In genomic region chr18:45251236-45251635, GRCh38 we compare ENCODE assay signal across 26 cellular contexts.
"Had no signal": no experiment of that assay in that cellular context is flagged by ENCODE, and none has a peak within 500 bp of the region (broad histone marks: within the 10 kb centered on the region; RNA-seq: fewer than 3 reads in every experiment).

No MANE protein-coding gene starts in this region.

- H3K27me3 ChIP-seq: body of pancreas had no signal

- ATAC-seq: activated CD4-positive, alpha-beta T cell treated with anti-CD3 and anti-CD28 coated beads for 36 hours; activated T-helper 17 cell treated with anti-CD3 and anti-CD28 coated beads, Interleukin-2, amount 50 U/mL, for 72 hours; body of pancreas; PC-3; T-cell had no signal

- H3K4me3 ChIP-seq: body of pancreas, SK-N-MC had no signal

- H3K36me3 Mint-ChIP-seq: activated naive CD8-positive, alpha-beta T cell; IgD-negative memory B cell; T-cell had no signal

- DNase-seq: activated CD4-positive, alpha-beta memory T cell treated with anti-CD3 and anti-CD28 coated beads, Interleukin-2, amount 10 ng/mL, durations not matched to agents 7 days and 5 days; activated CD4-positive, alpha-beta T cell treated with anti-CD3 and anti-CD28 coated beads for 36 hours; activated CD4-positive, alpha-beta T cell treated with anti-CD3 and anti-CD28 coated beads, Interleukin-2, amount 50 U/mL, for 1 hour; activated gamma-delta T cell; activated naive CD4-positive, alpha-beta T cell treated with anti-CD3 and anti-CD28 coated beads for 36 hours; activated T-cell treated with anti-CD3 and anti-CD28 coated beads for 4 hours; activated T-cell treated with anti-CD3 and anti-CD28 coated beads, Interleukin-2, amount 50 U/mL, for 48 hours; body of pancreas; central memory CD4-positive, alpha-beta T cell; KG1; NCI-H1092; NCI-H1417; NCI-H1694; NCI-H2029; NCI-H2107; NCI-H510A treated with DMSO at 0.1 percent for 48 hours; NCI-H69; PC-3; SHP77 treated with DMSO at 0.1 percent for 48 hours; T-cell; T-helper 2 cell; WERI-Rb-1 had no signal

- H3K4me1 Mint-ChIP-seq: activated CD4-positive, alpha-beta memory T cell treated with anti-CD3 and anti-CD28 coated beads, Interleukin-2, amount 10 ng/mL, durations not matched to agents 7 days and 5 days; activated CD4-positive, alpha-beta T cell treated with anti-CD3 and anti-CD28 coated beads for 36 hours; activated T-helper 17 cell treated with anti-CD3 and anti-CD28 coated beads, Interleukin-2, amount 50 U/mL, for 72 hours; T-cell had no signal

- H3K36me3 ChIP-seq: WERI-Rb-1 had no signal

- H3K27ac Mint-ChIP-seq: activated CD4-positive, alpha-beta memory T cell treated with anti-CD3 and anti-CD28 coated beads, Interleukin-2, amount 10 ng/mL, durations not matched to agents 7 days and 5 days; activated CD4-positive, alpha-beta T cell treated with anti-CD3 and anti-CD28 coated beads for 36 hours; activated naive CD4-positive, alpha-beta T cell treated with anti-CD3 and anti-CD28 coated beads for 36 hours; activated naive CD8-positive, alpha-beta T cell; activated T-helper 17 cell treated with anti-CD3 and anti-CD28 coated beads, Interleukin-2, amount 50 U/mL, for 72 hours; IgD-negative memory B cell; T-cell had no signal

- H3K27me3 Mint-ChIP-seq: activated naive CD8-positive, alpha-beta T cell; IgD-negative memory B cell had no signal

- H3K9me3 Mint-ChIP-seq: activated CD4-positive, alpha-beta memory T cell treated with anti-CD3 and anti-CD28 coated beads, Interleukin-2, amount 10 ng/mL, durations not matched to agents 7 days and 5 days; activated naive CD4-positive, alpha-beta T cell treated with anti-CD3 and anti-CD28 coated beads for 36 hours; activated T-helper 17 cell treated with anti-CD3 and anti-CD28 coated beads, Interleukin-2, amount 50 U/mL, for 72 hours; IgD-negative memory B cell; T-cell had no signal

- H3K27ac ChIP-seq: body of pancreas, SK-N-MC, WERI-Rb-1 had no signal

- H3K4me3 Mint-ChIP-seq: activated CD4-positive, alpha-beta memory T cell treated with anti-CD3 and anti-CD28 coated beads, Interleukin-2, amount 10 ng/mL, durations not matched to agents 7 days and 5 days; activated CD4-positive, alpha-beta T cell treated with anti-CD3 and anti-CD28 coated beads for 36 hours; activated naive CD4-positive, alpha-beta T cell treated with anti-CD3 and anti-CD28 coated beads for 36 hours; activated naive CD8-positive, alpha-beta T cell; activated T-helper 17 cell treated with anti-CD3 and anti-CD28 coated beads, Interleukin-2, amount 50 U/mL, for 72 hours; IgD-negative memory B cell; T-cell had no signal

- H3K9me3 ChIP-seq: body of pancreas had no signal
